1 cellular context compared by ENCODE assay signal in genomic region chr12:27076930-27077329, GRCh38.
TF ChIP-seq lines count a peak whose summit lies in the region.

No MANE protein-coding gene starts in this region.

TF ChIP-seq in HepG2, 621 proteins besides CTCF, POLR2A, EP300 and RAD21:
- no peak for TF ChIP-seq SIX1 (CRISPR knock-in tag; IDR thresholded peaks at IDR 0.05; ENCODE audit: borderline replicate concordance)
- no peak for TF ChIP-seq NBN (conservative IDR thresholded peaks at IDR 0.05)
- TF ChIP-seq ZFY (CRISPR knock-in tag; IDR thresholded peaks at IDR 0.05), result no peak
